8 cellular contexts compared by ENCODE assay signal in genomic region chr2:69916151-69916550, GRCh38. TPM values are rescaled to one million over a fixed set of nuclear protein-coding genes. Genes with fewer than 3 reads are reported as not detected.
A peak's percentile ranks its signal among the peaks of the same experiment; 100 is the strongest.
DNase-seq lines count a peak whose midpoint lies in the region; ATAC-seq and TF ChIP-seq lines count a peak whose summit lies in the region.

No MANE protein-coding gene starts in this region.

- H3K27me3 ChIP-seq in fibroblast of lung (ENCODE audit: control insufficient read depth, insufficient read depth, low read length) = no peaks in the 10 kb centered on the region

- TF ChIP-seq CTCF in GM12865 (IDR thresholded peaks at IDR 0.05; ENCODE audit: insufficient read depth, low read depth, low read length, missing control alignments) = no peak
- no peak for TF ChIP-seq CTCF in fibroblast of lung (conservative IDR thresholded peaks at IDR 0.05 in 1 of 2, IDR thresholded peaks at IDR 0.05 in 1 of 2; ENCODE audit: low read depth in 1 of 2, low read length in 2 of 2)

- H3K9me3 ChIP-seq in SK-N-MC (ENCODE audit: low read depth, low read length) (no peaks in the 10 kb centered on the region), fibroblast of lung (ENCODE audit: control insufficient read depth, insufficient read depth, low read depth, low read length) (no peaks in the 10 kb centered on the region)

- peaks cover 5% of the 10 kb centered on the region; the same call in 1 of the 2 replicates for H3K36me3 ChIP-seq in SK-N-MC (ENCODE audit: insufficient read depth, low read length)
- H3K36me3 ChIP-seq in fibroblast of lung (ENCODE audit: control insufficient read depth, insufficient read depth, low read length) = peaks cover 2% of the 10 kb centered on the region

- peaks cover 5% of the 10 kb centered on the region for H3K4me1 ChIP-seq in fibroblast of lung (ENCODE audit: control insufficient read depth, extremely low read depth, insufficient read depth, low read length)

- H2AFZ ChIP-seq in fibroblast of lung (ENCODE audit: low read length) = no peak overlapping the region

- H3K79me2 ChIP-seq in fibroblast of lung (ENCODE audit: control insufficient read depth, insufficient read depth, low read length) = no peaks in the 10 kb centered on the region

- ATAC-seq in GM19395 (IDR thresholded peaks at IDR 0.05; ENCODE audit: unreplicated experiment) (no peak), HG02678 (IDR thresholded peaks at IDR 0.05; ENCODE audit: unreplicated experiment) (no peak)

- peak overlapping the region; percentile 83 for H3K4me2 ChIP-seq in fibroblast of lung (ENCODE audit: extremely low read depth, insufficient read depth, low read length)

- no peaks in the 10 kb centered on the region for H4K20me1 ChIP-seq in fibroblast of lung (ENCODE audit: control insufficient read depth, extremely low read depth, insufficient read depth, low read length)

- H3K27ac ChIP-seq in SK-N-MC (no peak overlapping the region), fibroblast of lung (ENCODE audit: insufficient read depth, low read length) (no peak overlapping the region)

- H3K4me3 ChIP-seq in GM12865 (ENCODE audit: low read depth, low read length) = peak overlapping the region; percentile 70
- peak overlapping the region; percentile 80; the same call in 1 of the 2 replicates for H3K4me3 ChIP-seq in SK-N-MC
- peak overlapping the region; percentile 71 to 85 (median 81) for H3K4me3 ChIP-seq in fibroblast of lung (replicated peaks in 1 of 4; ENCODE audit: control extremely low read depth in 1 of 4, insufficient read depth in 1 of 4, low read depth in 3 of 4, low read length in 4 of 4)
- peak overlapping the region; percentile 84 for H3K4me3 ChIP-seq in skeletal muscle cell (ENCODE audit: low read depth, low read length)

- DNase-seq in GM12865 (ENCODE audit: low read depth) (no peak), SK-N-MC (ENCODE audit: low read depth, low spot score) (no peak), fibroblast of lung (ENCODE audit: low read depth in 2 of 2) (no peak), skeletal muscle cell (ENCODE audit: low read depth) (no peak), NCI-H748 treated with DMSO at 0.1 percent for 48 hours (lab: John Stamatoyannopoulos, UW) (no peak)
- DNase-seq in activated CD4-positive, alpha-beta T cell treated with anti-CD3 and anti-CD28 coated beads, Interleukin-2, amount 50 U/mL, for 1 hour = no peak

- H3K9ac ChIP-seq in SK-N-MC (ENCODE audit: insufficient read length) (no peak overlapping the region), fibroblast of lung (ENCODE audit: insufficient read depth, low read length) (no peak overlapping the region)

RNA-seq across cellular contexts. Expression of gene MXD1, which starts 1.2 kb away (rescaled TPM):
- 7.7 and 8.4 TPM in 2 replicates for total RNA-seq in fibroblast of lung
- polyA plus RNA-seq in fibroblast of lung = 4.8 and 5.4 TPM in 2 replicates
- polyA plus RNA-seq in fibroblast of lung (2012) = 2.2 TPM in 2 replicates
- 2.4 and 3.3 TPM in 2 replicates for polyA minus RNA-seq in fibroblast of lung (ENCODE audit: low replicate concordance)

RNA-seq across cellular contexts. Expression of gene SNRNP27, which starts 22.4 kb away (rescaled TPM):
- total RNA-seq in fibroblast of lung = 33.9 and 38.8 TPM in 2 replicates
- 62.9 and 64.8 TPM in 2 replicates for polyA plus RNA-seq in fibroblast of lung
- polyA plus RNA-seq in fibroblast of lung (2012) = 45.5 and 45.9 TPM in 2 replicates
- 0.31 and 1.0 TPM in 2 replicates for polyA minus RNA-seq in fibroblast of lung (ENCODE audit: low replicate concordance)

RNA-seq across cellular contexts. Expression of gene ASPRV1, which starts 45.3 kb away (rescaled TPM):
- 0.26 and 0.33 TPM in 2 replicates for total RNA-seq in fibroblast of lung
- 0.08 and 0.10 TPM in 2 replicates for polyA plus RNA-seq in fibroblast of lung
- 0.06 and 0.09 TPM in 2 replicates for polyA plus RNA-seq in fibroblast of lung (2012)
- not detected in 2 replicates for polyA minus RNA-seq in fibroblast of lung (ENCODE audit: low replicate concordance)
